Comparison of ENCODE assay signal across 10 cellular contexts in genomic region chr9:128884164-128884563, GRCh38. TPM values are rescaled to one million over a fixed set of nuclear protein-coding genes. Genes with fewer than 3 reads are reported as not detected.
DNase-seq lines count a peak whose midpoint lies in the region; ATAC-seq and TF ChIP-seq lines count a peak whose summit lies in the region.
"Had no signal": no experiment of that assay in that cellular context is flagged by ENCODE, and none has a peak within 500 bp of the region (broad histone marks: within the 10 kb centered on the region; RNA-seq: fewer than 3 reads in every experiment).

No MANE protein-coding gene starts in this region.

- peak overlapping the region; percentile 35 for H3K27ac Mint-ChIP-seq in activated CD4-positive, alpha-beta memory T cell treated with anti-CD3 and anti-CD28 coated beads, Interleukin-2, amount 10 ng/mL, durations not matched to agents 7 days and 5 days

- no peaks in the 10 kb centered on the region; the same call in 1 of the 2 replicates for H4K20me1 ChIP-seq in SK-N-SH (ENCODE audit: insufficient read depth)

- TF ChIP-seq CTCF in SK-N-SH (IDR thresholded peaks at IDR 0.05) (no peak), fibroblast of pulmonary artery (IDR thresholded peaks at IDR 0.05; ENCODE audit: low read length, missing control alignments) (no peak)

- H3K9me3 Mint-ChIP-seq in activated CD4-positive, alpha-beta memory T cell treated with anti-CD3 and anti-CD28 coated beads, Interleukin-2, amount 10 ng/mL, durations not matched to agents 7 days and 5 days, result no peaks in the 10 kb centered on the region

- H3K27ac ChIP-seq in SK-N-SH (ENCODE audit: low read depth in 2 of 2, low read length in 1 of 2) (no peak overlapping the region), skin epidermis (peak overlapping the region in 13 of 21 experiments; percentile 5 to 100 (median 62))

- no peaks in the 10 kb centered on the region for H3K27me3 ChIP-seq in SK-N-SH (ENCODE audit: insufficient read depth)

- peak overlapping the region; percentile 90 for H3K4me3 Mint-ChIP-seq in activated CD4-positive, alpha-beta memory T cell treated with anti-CD3 and anti-CD28 coated beads, Interleukin-2, amount 10 ng/mL, durations not matched to agents 7 days and 5 days

- H3K4me1 Mint-ChIP-seq in activated CD4-positive, alpha-beta memory T cell treated with anti-CD3 and anti-CD28 coated beads, Interleukin-2, amount 10 ng/mL, durations not matched to agents 7 days and 5 days, result peaks cover 73% of the 10 kb centered on the region

- POLR2A ChIA-PET in SK-N-SH (lab: Yijun Ruan, JAX), result no interaction called here
- POLR2A ChIA-PET in activated CD4-positive, alpha-beta memory T cell treated with anti-CD3 and anti-CD28 coated beads, Interleukin-2, amount 10 ng/mL, durations not matched to agents 7 days and 5 days (lab: Charles Lee), result interaction anchor here (2.3 kb wide), 1 partner anchor 16 kb away, joined by 11 read pairs; no protein-coding TSS in a partner anchor

- peaks cover 96% of the 10 kb centered on the region for H3K79me2 ChIP-seq in SK-N-SH (ENCODE audit: insufficient read depth)

- peaks cover 59% of the 10 kb centered on the region for H3K36me3 Mint-ChIP-seq in activated CD4-positive, alpha-beta memory T cell treated with anti-CD3 and anti-CD28 coated beads, Interleukin-2, amount 10 ng/mL, durations not matched to agents 7 days and 5 days (ENCODE audit: low read depth)

- H3K4me2 ChIP-seq in SK-N-SH, result peak overlapping the region; percentile 85

- H3K4me3 ChIP-seq in SK-N-SH (ENCODE audit: low read depth in 2 of 2, low read length in 1 of 2), result peak overlapping the region in 1 of 2 experiments; percentile 100; a peak in 1 of 4 replicates
- peak overlapping the region; percentile 93 for H3K4me3 ChIP-seq in fibroblast of pulmonary artery (replicated peaks; ENCODE audit: low read depth, low read length)
- no peak overlapping the region for H3K4me3 ChIP-seq in skin epidermis

- no peak overlapping the region for H2AFZ ChIP-seq in SK-N-SH (ENCODE audit: low read depth)

- no peak for TF ChIP-seq RAD21 in SK-N-SH (IDR thresholded peaks at IDR 0.05; ENCODE audit: low read length)

- H3K9ac ChIP-seq in SK-N-SH, result no peak overlapping the region

- peaks cover 8 to 13% of the 10 kb centered on the region in 2 experiments for H3K36me3 ChIP-seq in SK-N-SH (replicated peaks in 1 of 2; ENCODE audit: control insufficient read depth in 1 of 2, insufficient read depth in 2 of 2, low read length in 1 of 2)

- no peak for DNase-seq in SK-N-SH
- DNase-seq in activated CD4-positive, alpha-beta memory T cell treated with anti-CD3 and anti-CD28 coated beads, Interleukin-2, amount 10 ng/mL, durations not matched to agents 7 days and 5 days, result no peak
- DNase-seq in fibroblast of pulmonary artery (ENCODE audit: low read depth), result no peak
- DNase-seq in NCI-H2107 treated with DMSO at 0.1 percent for 48 hours (lab: John Stamatoyannopoulos, UW; ENCODE audit: unreplicated experiment), result no peak
- no peak for DNase-seq in AG08396 (ENCODE audit: low spot score)
- DNase-seq in NCI-H524 (lab: John Stamatoyannopoulos, UW), result no peak
- DNase-seq: NCI-H1105 treated with DMSO at 0.1 percent for 48 hours had no signal

- no peak for ATAC-seq in SK-N-SH treated with all-trans-retinoic acid at 6 μM for 48 hours

- TF ChIP-seq EP300 in SK-N-SH (IDR thresholded peaks at IDR 0.05; ENCODE audit: borderline replicate concordance in 1 of 2, low read depth in 1 of 2, low read length in 1 of 2), result no peak

- 92% methylated on average over 2 of the region's 2 CpGs for WGBS in SK-N-SH (ENCODE audit: low lambda C conversion rate)

- no peaks in the 10 kb centered on the region for H3K27me3 Mint-ChIP-seq in activated CD4-positive, alpha-beta memory T cell treated with anti-CD3 and anti-CD28 coated beads, Interleukin-2, amount 10 ng/mL, durations not matched to agents 7 days and 5 days

- no peaks in the 10 kb centered on the region for H3K9me3 ChIP-seq in SK-N-SH

- peaks cover 13 to 16% of the 10 kb centered on the region in 2 experiments; a peak in 2 of 4 replicates for H3K4me1 ChIP-seq in SK-N-SH (ENCODE audit: control insufficient read depth in 1 of 2, insufficient read depth in 2 of 2, low read depth in 1 of 2, low read length in 1 of 2)

- peaks cover 15% of the 10 kb centered on the region for H3F3A ChIP-seq in SK-N-SH (replicated peaks; ENCODE audit: insufficient read depth)

- CTCF ChIA-PET in SK-N-SH (lab: Yijun Ruan, JAX), result interaction anchor here (0.9 to 1.0 kb wide), 2 partner anchors 32 to 44 kb away, joined by 3 to 4 read pairs; no protein-coding TSS in a partner anchor
- CTCF ChIA-PET in activated CD4-positive, alpha-beta memory T cell treated with anti-CD3 and anti-CD28 coated beads, Interleukin-2, amount 10 ng/mL, durations not matched to agents 7 days and 5 days (lab: Charles Lee), result interaction anchor here (2.2 kb wide), 1 partner anchor 41 kb away, joined by 6 read pairs; no protein-coding TSS in a partner anchor

- no peaks in the 10 kb centered on the region for H3K9me2 ChIP-seq in SK-N-SH

TF ChIP-seq in SK-N-SH, 30 proteins besides CTCF, POLR2A, EP300 and RAD21 (continues in another document):
- TF ChIP-seq RFX5 (IDR thresholded peaks at IDR 0.05; ENCODE audit: low read length) (no peak), IRF3 (IDR thresholded peaks at IDR 0.05; ENCODE audit: low read depth, low read length) (no peak), NFIC (IDR thresholded peaks at IDR 0.05; ENCODE audit: borderline replicate concordance) (no peak), NRF1 (IDR thresholded peaks at IDR 0.05; ENCODE audit: low read depth, low read length) (no peak), CHD2 (IDR thresholded peaks at IDR 0.05; ENCODE audit: low read length, partially characterized antibody) (no peak), SIN3A (IDR thresholded peaks at IDR 0.05; ENCODE audit: borderline replicate concordance, low read depth, low read length) (no peak), POLR2AphosphoS5 (IDR thresholded peaks at IDR 0.05; ENCODE audit: low read depth, low read length) (no peak), ELF1 (IDR thresholded peaks at IDR 0.05) (no peak), TEAD4 (IDR thresholded peaks at IDR 0.05; ENCODE audit: borderline replicate concordance, insufficient read depth) (no peak), FOXJ3 (CRISPR knock-in tag; IDR thresholded peaks at IDR 0.05) (no peak)

TF ChIP-seq in SK-N-SH treated with all-trans-retinoic acid at 6 μM for 48 hours, 23 proteins besides CTCF, POLR2A, EP300 and RAD21:
- TF ChIP-seq OSR1 (CRISPR knock-in tag; IDR thresholded peaks at IDR 0.05), result no peak
- no peak for TF ChIP-seq ZFP30 (CRISPR knock-in tag; IDR thresholded peaks at IDR 0.05)
- no peak for TF ChIP-seq TOX (CRISPR knock-in tag; IDR thresholded peaks at IDR 0.05; ENCODE audit: borderline replicate concordance)
- TF ChIP-seq PPARA (CRISPR knock-in tag; IDR thresholded peaks at IDR 0.05; ENCODE audit: borderline replicate concordance), result no peak
- no peak for TF ChIP-seq RARB (CRISPR knock-in tag; IDR thresholded peaks at IDR 0.05)
- TF ChIP-seq ZFP3 (CRISPR knock-in tag; IDR thresholded peaks at IDR 0.05), result no peak
- no peak for TF ChIP-seq TCF4 (CRISPR knock-in tag; IDR thresholded peaks at IDR 0.05; ENCODE audit: borderline replicate concordance)
TF ChIP-seq in SK-N-SH treated with all-trans-retinoic acid at 6 μM for 48 hours: peak in this region for 0.

RNA-seq across cellular contexts. Expression of gene LRRC8A, which starts 2.2 kb away (rescaled TPM):
- polyA plus RNA-seq in SK-N-SH (2012; rRNA removed), result 28.6 and 30.4 TPM in 2 replicates
- polyA plus RNA-seq in SK-N-SH (2012; cell fraction: cytosol; rRNA removed), result 17.5 and 25.6 TPM in 2 replicates
- polyA plus RNA-seq in SK-N-SH (2012; cell fraction: nucleus; rRNA removed), result 20.1 and 21.2 TPM in 2 replicates
- 10 to 100 TPM; 37.1 to 38.1 TPM for total RNA-seq in activated CD4-positive, alpha-beta memory T cell treated with anti-CD3 and anti-CD28 coated beads, Interleukin-2, amount 10 ng/mL, durations not matched to agents 7 days and 5 days

RNA-seq across cellular contexts. Expression of gene KYAT1, which starts 2.4 kb away (rescaled TPM):
- polyA plus RNA-seq in SK-N-SH (2012; rRNA removed), result 9.4 and 13.3 TPM in 2 replicates
- polyA plus RNA-seq in SK-N-SH (2012; cell fraction: cytosol; rRNA removed), result 5.8 and 7.4 TPM in 2 replicates
- polyA plus RNA-seq in SK-N-SH (2012; cell fraction: nucleus; rRNA removed), result 44.4 and 51.5 TPM in 2 replicates
- 10 to 100 TPM; 12.7 to 14.8 TPM for total RNA-seq in activated CD4-positive, alpha-beta memory T cell treated with anti-CD3 and anti-CD28 coated beads, Interleukin-2, amount 10 ng/mL, durations not matched to agents 7 days and 5 days

RNA-seq across cellular contexts. Expression of gene PHYHD1, which starts 36.6 kb away (rescaled TPM):
- polyA plus RNA-seq in SK-N-SH (2012; rRNA removed), result 0.19 TPM in 1 of 2 replicates, not detected in the other
- polyA plus RNA-seq in SK-N-SH (2012; cell fraction: cytosol; rRNA removed), result not detected in 2 replicates
- 0.26 and 0.49 TPM in 2 replicates for polyA plus RNA-seq in SK-N-SH (2012; cell fraction: nucleus; rRNA removed)
- total RNA-seq in activated CD4-positive, alpha-beta memory T cell treated with anti-CD3 and anti-CD28 coated beads, Interleukin-2, amount 10 ng/mL, durations not matched to agents 7 days and 5 days, result 1 to 10 TPM; 1.1 to 1.4 TPM
- total RNA-seq: A172 had no signal

RNA-seq across cellular contexts. Expression of gene SPOUT1, which starts 54.6 kb away (rescaled TPM):
- 43.5 and 44.2 TPM in 2 replicates for polyA plus RNA-seq in SK-N-SH (2012; rRNA removed)
- 16.0 and 25.7 TPM in 2 replicates for polyA plus RNA-seq in SK-N-SH (2012; cell fraction: cytosol; rRNA removed)
- 134 and 140 TPM in 2 replicates for polyA plus RNA-seq in SK-N-SH (2012; cell fraction: nucleus; rRNA removed)
- total RNA-seq in activated CD4-positive, alpha-beta memory T cell treated with anti-CD3 and anti-CD28 coated beads, Interleukin-2, amount 10 ng/mL, durations not matched to agents 7 days and 5 days, result 10 to 100 TPM; 54.3 to 59.2 TPM

Comparison
In these comparisons a context has a peak if more than half of its experiments do, and no peak if none do; other contexts are left out.
1. H3K27ac ChIP-seq: peak in skin epidermis (13 of 21); none in SK-N-SH (0 of 2).